ENCODE assay signal across 21 cellular contexts in genomic region chr1:64750092-64750491, GRCh38.
"Had no signal": no experiment of that assay in that cellular context is flagged by ENCODE, and none has a peak within 500 bp of the region (broad histone marks: within the 10 kb centered on the region; RNA-seq: fewer than 3 reads in every experiment).

No MANE protein-coding gene starts in this region.

- H3K27ac Mint-ChIP-seq: memory B cell; natural killer cell; stimulated activated effector memory CD8-positive, alpha-beta T cell treated with anti-CD3 and anti-CD28 coated beads, Interleukin-12 subunit alpha, Interleukin-12 subunit beta, amount 100 ng/mL, for 72 hours had no signal

- H3K27me3 Mint-ChIP-seq: memory B cell had no signal

- H3K9me3 Mint-ChIP-seq: memory B cell; natural killer cell; stimulated activated effector memory CD8-positive, alpha-beta T cell treated with anti-CD3 and anti-CD28 coated beads, Interleukin-12 subunit alpha, Interleukin-12 subunit beta, amount 100 ng/mL, for 72 hours had no signal

- H3K9me3 ChIP-seq: gastrocnemius medialis, ovary, thoracic aorta, tibial nerve, upper lobe of left lung had no signal

- H3K27ac ChIP-seq: dorsolateral prefrontal cortex, gastrocnemius medialis, ovary, thoracic aorta, tibial nerve had no signal

- H3K4me3 Mint-ChIP-seq: memory B cell; natural killer cell; stimulated activated effector memory CD8-positive, alpha-beta T cell treated with anti-CD3 and anti-CD28 coated beads, Interleukin-12 subunit alpha, Interleukin-12 subunit beta, amount 100 ng/mL, for 72 hours had no signal

- H3K4me3 ChIP-seq: dorsolateral prefrontal cortex, gastrocnemius medialis, lung, ovary, thoracic aorta, tibial nerve, upper lobe of left lung had no signal

- DNase-seq: dorsolateral prefrontal cortex; effector CD4-positive, alpha-beta T cell; gastrocnemius medialis; head of caudate nucleus; kidney; natural killer cell; occipital lobe; ovary; stimulated activated CD4-positive, alpha-beta T cell treated with anti-CD3 and anti-CD28 coated beads, Interleukin-2, amount 100 ng/mL, for 24 hours; stimulated activated CD4-positive, alpha-beta T cell treated with anti-CD3 and anti-CD28 coated beads, Interleukin-4, amount 100 ng/mL, for 24 hours; stimulated activated naive CD4-positive, alpha-beta T cell treated with Interleukin-2 at 50 U/mL for 16 hours; substantia nigra had no signal

- H3K27me3 ChIP-seq: dorsolateral prefrontal cortex, gastrocnemius medialis, ovary, tibial nerve, upper lobe of left lung had no signal

- H3K36me3 Mint-ChIP-seq: memory B cell; natural killer cell; stimulated activated effector memory CD8-positive, alpha-beta T cell treated with anti-CD3 and anti-CD28 coated beads, Interleukin-12 subunit alpha, Interleukin-12 subunit beta, amount 100 ng/mL, for 72 hours had no signal

- H3K36me3 ChIP-seq: gastrocnemius medialis, ovary, thoracic aorta, tibial nerve, upper lobe of left lung had no signal

- ATAC-seq: gastrocnemius medialis; left lobe of liver; natural killer cell; sciatic nerve; stimulated activated effector memory CD8-positive, alpha-beta T cell treated with anti-CD3 and anti-CD28 coated beads, Interleukin-12 subunit alpha, Interleukin-12 subunit beta, amount 100 ng/mL, for 72 hours had no signal

- FAIRE-seq: kidney, urothelium cell line had no signal
